15 cellular contexts compared by ENCODE assay signal in genomic region chr9:89664896-89665329, GRCh38.
DNase-seq lines count a peak whose midpoint lies in the region; ATAC-seq and TF ChIP-seq lines count a peak whose summit lies in the region.
"Had no signal": no experiment of that assay in that cellular context is flagged by ENCODE, and none has a peak within 500 bp of the region (broad histone marks: within the 10 kb centered on the region; RNA-seq: fewer than 3 reads in every experiment).

No MANE protein-coding gene starts in this region.

- no peaks in the 10 kb centered on the region for H3K9me3 ChIP-seq in PC-3 (ENCODE audit: low read length)
- no peaks in the 10 kb centered on the region for H3K9me3 ChIP-seq in suprapubic skin

- no peaks in the 10 kb centered on the region for H3K9me2 ChIP-seq in PC-3 (replicated peaks; ENCODE audit: low read length)

- H4K20me1 ChIP-seq in PC-3 (ENCODE audit: low read length), result no peaks in the 10 kb centered on the region

- TF ChIP-seq CTCF in PC-3 (conservative IDR thresholded peaks at IDR 0.05; ENCODE audit: low read depth, low read length) (no peak), suprapubic skin (IDR thresholded peaks at IDR 0.05) (no peak)

- CTCF ChIA-PET in PC-3 (lab: Charles Lee), result no interaction called here

- H3F3A ChIP-seq in PC-3 (ENCODE audit: low read length, unreplicated experiment), result no peaks in the 10 kb centered on the region

- WGBS in suprapubic skin, result 65% methylated on average over 13 of the region's 13 CpGs

- H3K4me1 ChIP-seq in PC-3 (ENCODE audit: insufficient read depth, low read length) (no peaks in the 10 kb centered on the region), suprapubic skin (peaks cover 42% of the 10 kb centered on the region)

- no peak for TF ChIP-seq POLR2A in suprapubic skin (IDR thresholded peaks at IDR 0.05)

- POLR2A ChIA-PET in PC-3 (lab: Charles Lee; ENCODE audit: unreplicated experiment), result no interaction called here

- H3K4me3 ChIP-seq in PC-3 (ENCODE audit: low read length) (no peak overlapping the region), suprapubic skin (no peak overlapping the region)
- H3K4me3 ChIP-seq: GM12878, K562 had no signal

- intact Hi-C loops in PC-3 (cut with micrococcal nuclease), result no loop called here

- peak; percentile 38 for DNase-seq in PC-3
- DNase-seq in kidney tubule cell (ENCODE audit: low spot score), result peak; percentile 71
- no peak for DNase-seq in suprapubic skin (ENCODE audit: low spot score in 2 of 2)
- no peak for DNase-seq in activated CD4-positive, alpha-beta T cell treated with anti-CD3 and anti-CD28 coated beads for 48 hours
- DNase-seq in HCEC 1CT, result no peak
- DNase-seq in stimulated activated CD4-positive, alpha-beta T cell treated with anti-CD3 and anti-CD28 coated beads, Interleukin-1b, Interleukin-23, amount 100 ng/mL, for 48 hours, result no peak
- DNase-seq: activated CD4-positive, alpha-beta T cell treated with anti-CD3 and anti-CD28 coated beads, Interleukin-2, amount 10 ng/mL, durations not matched to agents 24 days and 14 days; H7; retina; substantia nigra had no signal

- H3K79me2 ChIP-seq in PC-3 (ENCODE audit: low read length), result no peaks in the 10 kb centered on the region

- BruUV-seq in PC-3 (replicated peaks; lab: Mats Ljungman, UMichigan), result no TSS peak

- no peak for TF ChIP-seq RAD21 in Ishikawa (IDR thresholded peaks at IDR 0.05; ENCODE audit: low read depth)

- H3K27ac ChIP-seq in PC-3 (ENCODE audit: low read length) (no peak overlapping the region), suprapubic skin (peak overlapping the region; percentile 45)

- H2AFZ ChIP-seq in PC-3 (ENCODE audit: low read length), result no peak overlapping the region

- ATAC-seq in PC-3, result no peak
- ATAC-seq in GM21825 (IDR thresholded peaks at IDR 0.05; ENCODE audit: unreplicated experiment), result no peak
- ATAC-seq: GM12878, K562, SK-N-SH treated with all-trans-retinoic acid at 6 μM for 48 hours had no signal

- peak; percentile 34; the same call in 1 of the 2 replicates for TF ChIP-seq EP300 in Ishikawa (IDR thresholded peaks at IDR 0.05; ENCODE audit: borderline replicate concordance)
- TF ChIP-seq EP300 in suprapubic skin (IDR thresholded peaks at IDR 0.05), result no peak

- no peak overlapping the region for H3K4me2 ChIP-seq in PC-3 (ENCODE audit: low read length)

- 0 out of 2 replicates have a peak, but pooled peaks cover 5% of the 10 kb centered on the region for H3K27me3 ChIP-seq in PC-3 (ENCODE audit: low read length)
- no peaks in the 10 kb centered on the region for H3K27me3 ChIP-seq in suprapubic skin

- H3K36me3 ChIP-seq in PC-3 (ENCODE audit: low read depth, low read length), result no peaks in the 10 kb centered on the region
- no peaks in the 10 kb centered on the region for H3K36me3 ChIP-seq in suprapubic skin

- H3K9ac ChIP-seq in PC-3 (ENCODE audit: low read length), result no peak overlapping the region

TF ChIP-seq in Ishikawa, 13 proteins besides CTCF, POLR2A, EP300 and RAD21:
- TF ChIP-seq MAX (IDR thresholded peaks at IDR 0.05) (peak; percentile 74), TEAD4 (IDR thresholded peaks at IDR 0.05) (0 out of 2 replicates have a peak, but pooled peaks have one; percentile 41), TCF12 (IDR thresholded peaks at IDR 0.05; ENCODE audit: low read depth) (peak; percentile 77), NFIC (IDR thresholded peaks at IDR 0.05) (peak; percentile 63; the same call in 1 of the 2 replicates), TAF1 (IDR thresholded peaks at IDR 0.05; ENCODE audit: low read depth) (no peak), USF1 (IDR thresholded peaks at IDR 0.05) (0 out of 2 replicates have a peak, but pooled peaks have one; percentile 27), REST (IDR thresholded peaks at IDR 0.05; ENCODE audit: low read depth) (no peak)
TF ChIP-seq in Ishikawa: peak in this region for 5.

Comparison
In these comparisons a context has a peak if more than half of its experiments do, and no peak if none do; other contexts are left out.
1. DNase-seq: peak in PC-3 (single experiment) and kidney tubule cell (single experiment); none in suprapubic skin (0 of 2), activated CD4-positive, alpha-beta T cell treated with anti-CD3 and anti-CD28 coated beads for 48 hours (single experiment), HCEC 1CT (single experiment) and stimulated activated CD4-positive, alpha-beta T cell treated with anti-CD3 and anti-CD28 coated beads, Interleukin-1b, Interleukin-23, amount 100 ng/mL, for 48 hours (single experiment).